ENCODE assay signal across 21 cellular contexts in the genomic region with DNA sequence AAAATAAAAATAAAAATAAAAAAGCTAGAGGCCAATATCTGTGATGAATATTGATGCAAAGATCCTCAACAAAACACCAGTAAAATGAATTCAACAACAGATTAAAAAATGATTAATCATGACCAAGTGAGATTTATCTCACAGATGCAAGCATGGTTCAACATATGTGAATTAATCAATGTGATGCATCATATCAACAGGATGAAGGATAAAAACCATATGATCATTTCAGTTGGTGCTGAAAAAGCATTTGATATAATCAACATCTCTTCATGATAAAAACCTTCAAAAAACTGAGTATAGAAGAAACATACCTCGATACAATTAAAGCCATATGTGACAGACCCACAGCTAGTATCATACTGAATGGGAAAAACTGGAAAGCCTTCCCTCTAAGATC.
"Had no signal": no experiment of that assay in that cellular context is flagged by ENCODE, and none has a peak within 500 bp of the region (broad histone marks: within the 10 kb centered on the region; RNA-seq: fewer than 3 reads in every experiment).

No MANE protein-coding gene starts in this region.

- H3K4me1 Mint-ChIP-seq: immature natural killer cell; mesothelial cell of epicardium; naive thymus-derived CD4-positive, alpha-beta T cell had no signal

- H3K27me3 ChIP-seq: esophagus muscularis mucosa, foreskin keratinocyte, gastroesophageal sphincter, hepatocyte, left lung had no signal

- H3K9me3 Mint-ChIP-seq: immature natural killer cell; naive thymus-derived CD4-positive, alpha-beta T cell had no signal

- H3K36me3 ChIP-seq: esophagus muscularis mucosa, gastroesophageal sphincter, heart left ventricle, left lung, lower lobe of right lung had no signal

- H2AFZ ChIP-seq: hepatocyte had no signal

- H3K79me2 ChIP-seq: hepatocyte had no signal

- H3K27ac Mint-ChIP-seq: immature natural killer cell; mesothelial cell of epicardium; naive thymus-derived CD4-positive, alpha-beta T cell had no signal

- H3K9me3 ChIP-seq: gastroesophageal sphincter, left lung, lower lobe of right lung had no signal

- ATAC-seq: foreskin keratinocyte; gastroesophageal sphincter; heart left ventricle; left cardiac atrium; left lung; left ventricle myocardium superior; lower lobe of right lung; naive thymus-derived CD4-positive, alpha-beta T cell had no signal

- DNase-seq: dermis blood vessel endothelial cell; dorsolateral prefrontal cortex; effector CD4-positive, alpha-beta T cell; effector memory CD4-positive, alpha-beta T cell; foreskin keratinocyte; heart left ventricle; hypothalamus; immature natural killer cell; left cardiac atrium; left lung; left ventricle myocardium superior; lower lobe of right lung; mesenchymal stem cell; naive thymus-derived CD4-positive, alpha-beta T cell had no signal

- H3K36me3 Mint-ChIP-seq: immature natural killer cell; mesothelial cell of epicardium; naive thymus-derived CD4-positive, alpha-beta T cell had no signal

- H3K4me1 ChIP-seq: esophagus muscularis mucosa, foreskin keratinocyte, gastroesophageal sphincter, heart left ventricle, left lung, lower lobe of right lung had no signal

- H3K4me2 ChIP-seq: hepatocyte had no signal

- H3K4me3 ChIP-seq: coronary artery, dorsolateral prefrontal cortex, esophagus muscularis mucosa, gastroesophageal sphincter, heart left ventricle, hepatocyte, left lung, lower lobe of right lung had no signal

- H3K27ac ChIP-seq: coronary artery, dorsolateral prefrontal cortex, esophagus muscularis mucosa, foreskin keratinocyte, gastroesophageal sphincter, heart left ventricle, hepatocyte, left lung, lower lobe of right lung had no signal

- FAIRE-seq: endothelial cell of umbilical vein, keratinocyte had no signal

- H3K4me3 Mint-ChIP-seq: immature natural killer cell; mesothelial cell of epicardium; naive thymus-derived CD4-positive, alpha-beta T cell had no signal
